ENCODE assay signal across 17 cellular contexts in the genomic region with DNA sequence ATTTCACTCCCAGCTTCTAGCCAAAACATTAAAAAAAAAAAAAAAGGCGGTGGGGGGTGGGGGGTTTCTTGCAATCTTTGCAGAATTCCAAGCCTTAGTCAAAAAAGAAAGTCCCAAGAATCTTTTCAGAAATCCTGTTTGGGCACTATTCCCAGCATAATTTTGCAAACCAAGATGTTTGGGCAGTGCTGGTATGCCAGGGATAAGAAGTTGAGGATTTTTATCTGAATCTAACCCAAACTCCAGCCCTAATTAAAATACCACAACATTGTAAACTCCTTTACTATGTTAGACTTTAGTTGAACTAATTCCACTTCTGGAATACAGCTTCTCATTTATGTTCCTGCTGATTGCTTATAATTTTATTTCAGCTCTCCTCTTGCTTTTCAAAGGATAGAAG.
DNase-seq lines count a peak whose midpoint lies in the region; FAIRE-seq and TF ChIP-seq lines count a peak whose summit lies in the region.
"Had no signal": no experiment of that assay in that cellular context is flagged by ENCODE, and none has a peak within 500 bp of the region (broad histone marks: within the 10 kb centered on the region; RNA-seq: fewer than 3 reads in every experiment).

No MANE protein-coding gene starts in this region.

- H3K9ac ChIP-seq in astrocyte (ENCODE audit: low read length): no peak overlapping the region

- H3K27me3 ChIP-seq in astrocyte (ENCODE audit: insufficient read depth, low read length) (no peaks in the 10 kb centered on the region), stomach (no peaks in the 10 kb centered on the region), osteoblast (ENCODE audit: insufficient read depth, low read length) (no peaks in the 10 kb centered on the region)

- no peaks in the 10 kb centered on the region for H3K36me3 Mint-ChIP-seq in astrocyte (ENCODE audit: low read depth, unreplicated experiment)

- H3K4me1 Mint-ChIP-seq in astrocyte (ENCODE audit: low read depth, unreplicated experiment): peaks cover 16% of the 10 kb centered on the region

- no peak overlapping the region for H3K27ac ChIP-seq in astrocyte (ENCODE audit: low read depth, low read length)
- no peak overlapping the region for H3K27ac ChIP-seq in stomach
- no peak overlapping the region for H3K27ac ChIP-seq in osteoblast (ENCODE audit: low read depth, low read length)
- H3K27ac ChIP-seq: RWPE1 had no signal

- DNase-seq in AG08395 (ENCODE audit: low spot score) (peak; percentile 25), GM03348 (ENCODE audit: low spot score) (peak; percentile 13), astrocyte (ENCODE audit: low read depth) (peak; percentile 29), fibroblast of the aortic adventitia (ENCODE audit: low read depth) (peak; percentile 69), GM10266 (ENCODE audit: extremely low spot score) (no peak), stomach (no peak), osteoblast (ENCODE audit: insufficient read length, low spot score, missing footprints) (no peak)
- no peak for DNase-seq in stimulated activated CD4-positive, alpha-beta T cell treated with anti-CD3 and anti-CD28 coated beads, Interleukin-2, amount 100 ng/mL, for 24 hours
- DNase-seq: 8988T, AML-193, COR-L47, KBM-7, NCI-H1417 treated with DMSO at 0.1 percent for 48 hours, NCI-H1930, NCI-H446 treated with DMSO at 0.1 percent for 48 hours had no signal

- H3K36me3 ChIP-seq in astrocyte (ENCODE audit: insufficient read depth, low read length) (no peaks in the 10 kb centered on the region), stomach (no peaks in the 10 kb centered on the region), osteoblast (ENCODE audit: insufficient read depth, low read length) (no peaks in the 10 kb centered on the region)

- no peaks in the 10 kb centered on the region for H3K79me2 ChIP-seq in astrocyte (ENCODE audit: insufficient read depth, low read length)
- H3K79me2 ChIP-seq in osteoblast (ENCODE audit: insufficient read depth, low read length): no peaks in the 10 kb centered on the region

- TF ChIP-seq EP300 in stomach (IDR thresholded peaks at IDR 0.05): no peak

- FAIRE-seq in astrocyte (lab: Jason Lieb, UNC): peak; percentile 23
- FAIRE-seq: H1 had no signal

- H3K4me3 ChIP-seq in astrocyte (ENCODE audit: insufficient read depth, low read depth, low read length) (no peak overlapping the region), fibroblast of the aortic adventitia (ENCODE audit: low read depth, low read length) (no peak overlapping the region), stomach (no peak overlapping the region), osteoblast (ENCODE audit: insufficient read depth, low read length) (no peak overlapping the region)

- TF ChIP-seq POLR2A in stomach (IDR thresholded peaks at IDR 0.05): no peak

- H3K27me3 Mint-ChIP-seq in astrocyte (ENCODE audit: low read depth, unreplicated experiment): no peaks in the 10 kb centered on the region

- TF ChIP-seq CTCF in astrocyte (IDR thresholded peaks at IDR 0.05; ENCODE audit: insufficient read depth, low read depth, low read length) (no peak), fibroblast of the aortic adventitia (IDR thresholded peaks at IDR 0.05; ENCODE audit: insufficient read depth, low read length) (no peak), GM10266 (IDR thresholded peaks at IDR 0.05; ENCODE audit: control insufficient read depth, insufficient read depth, low read depth, missing control alignments) (no peak), stomach (IDR thresholded peaks at IDR 0.05) (no peak), osteoblast (IDR thresholded peaks at IDR 0.05; ENCODE audit: extremely low read depth, low read depth, low read length) (no peak)

- H4K20me1 ChIP-seq in astrocyte (ENCODE audit: insufficient read depth, low read length): no peaks in the 10 kb centered on the region
- H4K20me1 ChIP-seq in osteoblast (ENCODE audit: insufficient read depth, low read length): no peaks in the 10 kb centered on the region

- H3K4me2 ChIP-seq in astrocyte (ENCODE audit: low read length) (no peak overlapping the region), osteoblast (ENCODE audit: insufficient read depth, low read length) (no peak overlapping the region)

- H3K4me1 ChIP-seq in astrocyte (ENCODE audit: insufficient read depth, low read length) (no peaks in the 10 kb centered on the region), stomach (no peaks in the 10 kb centered on the region), osteoblast (ENCODE audit: insufficient read depth, low read length) (no peaks in the 10 kb centered on the region)

- peaks cover 2% of the 10 kb centered on the region for H3K9me3 Mint-ChIP-seq in astrocyte (ENCODE audit: unreplicated experiment)

- no peaks in the 10 kb centered on the region for H3K9me3 ChIP-seq in astrocyte (ENCODE audit: insufficient read depth, low read depth, low read length)
- no peaks in the 10 kb centered on the region for H3K9me3 ChIP-seq in stomach
- H3K9me3 ChIP-seq in osteoblast (ENCODE audit: low read depth, low read length): no peaks in the 10 kb centered on the region

- intact Hi-C loops in stomach (cut with DNase I; ENCODE audit: low total_unique reads): no loop called here

- WGBS in stomach, 5 donors: 44 to 65% (median 63%) methylated on average over 1 of the region's 1 CpG

- H2AFZ ChIP-seq in astrocyte (ENCODE audit: low read depth, low read length) (no peak overlapping the region), osteoblast (ENCODE audit: low read length) (no peak overlapping the region)

- H3K4me3 Mint-ChIP-seq in astrocyte (ENCODE audit: unreplicated experiment): no peak overlapping the region

- no peak overlapping the region for H3K27ac Mint-ChIP-seq in astrocyte (ENCODE audit: unreplicated experiment)

Comparison
In these comparisons a context has a peak if more than half of its experiments do, and no peak if none do; other contexts are left out.
1. DNase-seq: peak in AG08395 (single experiment), GM03348 (single experiment), astrocyte (single experiment) and fibroblast of the aortic adventitia (single experiment); none in GM10266 (single experiment), stomach (single experiment), stimulated activated CD4-positive, alpha-beta T cell treated with anti-CD3 and anti-CD28 coated beads, Interleukin-2, amount 100 ng/mL, for 24 hours (0 of 2) and osteoblast (single experiment).